1 cellular context compared by ENCODE assay signal in genomic region chr20:10622657-10623418, GRCh38.
TF ChIP-seq lines count a peak whose summit lies in the region.

No MANE protein-coding gene starts in this region.

TF ChIP-seq in K562, 482 proteins besides CTCF, POLR2A, EP300 and RAD21 (continued from another document):
- no peak for TF ChIP-seq FOXO4 (CRISPR knock-in tag; IDR thresholded peaks at IDR 0.05)
- TF ChIP-seq ZNF408 (CRISPR knock-in tag; IDR thresholded peaks at IDR 0.05; ENCODE audit: low read depth): no peak
- TF ChIP-seq ZNF507 (tag; conservative IDR thresholded peaks at IDR 0.05): no peak
- TF ChIP-seq RREB1 (CRISPR knock-in tag; IDR thresholded peaks at IDR 0.05): no peak
- no peak for TF ChIP-seq KDM2B (CRISPR knock-in tag; IDR thresholded peaks at IDR 0.05)
- TF ChIP-seq JUN (IDR thresholded peaks at IDR 0.05; ENCODE audit: borderline replicate concordance, low read depth, low read length): 0 out of 2 replicates have a peak, but pooled peaks have one; percentile 26
- TF ChIP-seq JUN (CRISPR knock-in tag; IDR thresholded peaks at IDR 0.05; ENCODE audit: borderline replicate concordance): no peak
- no peak for TF ChIP-seq TEAD1 (CRISPR knock-in tag; IDR thresholded peaks at IDR 0.05)
- no peak for TF ChIP-seq KAT8 (IDR thresholded peaks at IDR 0.05; ENCODE audit: low read depth)
- TF ChIP-seq ARID4B (CRISPR knock-in tag; IDR thresholded peaks at IDR 0.05): no peak
- 0 out of 2 replicates have a peak, but pooled peaks have one; percentile 28 for TF ChIP-seq BHLHE40 (IDR thresholded peaks at IDR 0.05; ENCODE audit: low read length)
- TF ChIP-seq ATF3 (IDR thresholded peaks at IDR 0.05): peak; percentile 29; the same call in 1 of the 2 replicates
- no peak for TF ChIP-seq ATF3 (CRISPR knock-in tag; conservative IDR thresholded peaks at IDR 0.05)
- TF ChIP-seq GATAD2B (IDR thresholded peaks at IDR 0.05; ENCODE audit: borderline replicate concordance): no peak
- no peak for TF ChIP-seq ZNF212 (CRISPR knock-in tag; IDR thresholded peaks at IDR 0.05)
- no peak for TF ChIP-seq PCBP2 (IDR thresholded peaks at IDR 0.05; ENCODE audit: low read depth, low read length, poor library complexity, severe bottlenecking)
- no peak for TF ChIP-seq HNRNPK (IDR thresholded peaks at IDR 0.05; ENCODE audit: low read depth, low read length, poor library complexity, severe bottlenecking)
- TF ChIP-seq FOSL1 (tag; conservative IDR thresholded peaks at IDR 0.05): peak; percentile 87
- no peak for TF ChIP-seq KDM5B (IDR thresholded peaks at IDR 0.05; ENCODE audit: insufficient replicate concordance, low read depth, low read length)
- no peak for TF ChIP-seq ZNF551 (CRISPR knock-in tag; IDR thresholded peaks at IDR 0.05)
- TF ChIP-seq ZNF639 (CRISPR knock-in tag; conservative IDR thresholded peaks at IDR 0.05 in 1 of 2, IDR thresholded peaks at IDR 0.05 in 1 of 2): no peak
- no peak for TF ChIP-seq MED1 (CRISPR knock-in tag; IDR thresholded peaks at IDR 0.05; ENCODE audit: borderline replicate concordance)
- no peak for TF ChIP-seq XRCC4 (IDR thresholded peaks at IDR 0.05; ENCODE audit: extremely low read depth, insufficient read depth, insufficient read length)
- TF ChIP-seq BDP1 (IDR thresholded peaks at IDR 0.05; ENCODE audit: insufficient read depth, insufficient read length): no peak
- no peak for TF ChIP-seq NR2C2 (CRISPR knock-in tag; IDR thresholded peaks at IDR 0.05)
- no peak for TF ChIP-seq NR2C2 (tag; IDR thresholded peaks at IDR 0.05)
- TF ChIP-seq SMAD1 (IDR thresholded peaks at IDR 0.05; ENCODE audit: low read depth, low read length, partially characterized antibody): no peak
- TF ChIP-seq CBX1 (IDR thresholded peaks at IDR 0.05; ENCODE audit: low read depth): no peak
